In the genomic region with DNA sequence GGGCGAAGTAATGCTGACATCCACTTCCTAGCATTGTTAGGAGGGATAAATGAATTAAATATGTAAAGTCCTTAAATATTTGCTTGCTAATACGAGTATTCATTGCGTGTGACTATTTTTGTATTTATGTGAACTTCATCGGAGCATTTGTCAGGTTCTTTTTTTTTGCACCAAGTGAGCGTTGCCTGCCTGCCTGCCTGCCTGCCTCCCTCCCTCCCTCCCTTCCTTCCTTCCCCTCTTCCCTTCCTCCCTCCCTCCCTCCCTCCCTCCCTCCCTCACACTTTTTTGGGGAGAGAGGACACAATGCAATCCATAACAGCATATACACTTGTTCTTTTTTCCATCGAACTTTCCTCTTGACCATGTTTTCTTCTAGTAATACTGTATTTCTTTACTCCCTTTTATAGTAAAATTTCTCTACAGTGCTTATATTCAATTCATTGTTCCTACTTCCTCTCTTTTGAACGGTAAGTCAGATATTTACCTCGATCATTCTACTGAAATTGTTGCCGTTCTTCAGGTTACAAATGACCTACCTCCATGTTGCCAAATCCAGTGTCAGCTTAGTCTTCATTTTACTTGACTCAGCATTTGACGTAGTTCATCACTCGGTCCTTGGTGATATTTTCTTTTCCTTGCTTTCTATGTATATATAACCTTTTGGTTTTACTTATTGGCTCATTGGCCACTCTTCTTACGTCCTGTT, we compare ENCODE assay signal across 8 cellular contexts. TPM values are rescaled to one million over a fixed set of nuclear protein-coding genes. Genes with fewer than 3 reads are reported as not detected.
A peak's percentile ranks its signal among the peaks of the same experiment; 100 is the strongest.
DNase-seq lines count a peak whose midpoint lies in the region; ATAC-seq, FAIRE-seq and TF ChIP-seq lines count a peak whose summit lies in the region.

No MANE protein-coding gene starts in this region.

- H3K36me3 Mint-ChIP-seq in activated naive CD4-positive, alpha-beta T cell treated with anti-CD3 and anti-CD28 coated beads for 36 hours (ENCODE audit: low read depth) = peaks cover 2% of the 10 kb centered on the region

- H3K9ac ChIP-seq in K562 (ENCODE audit: insufficient read depth in 1 of 2, low read depth in 2 of 2, low read length in 2 of 2) = peak overlapping the region; percentile 88 to 95

- 0% methylated on average over 11 of the region's 12 CpGs for WGBS in K562 (ENCODE audit: insufficient coverage, low coverage, missing lambda C conversion rate)

- no peaks in the 10 kb centered on the region for H3K27me3 Mint-ChIP-seq in activated naive CD4-positive, alpha-beta T cell treated with anti-CD3 and anti-CD28 coated beads for 36 hours (ENCODE audit: low read depth)

- H3K4me3 ChIP-seq in K562 (peak overlapping the region; percentile 51), iPS-18c (ENCODE audit: insufficient read depth, low read depth, low read length) (peak overlapping the region; percentile 62), skin epidermis (peak overlapping the region; percentile 48 to 76 (median 62))

- in situ Hi-C loops in K562 (cut with MboI) = no loop called here
- in situ Hi-C loops in GM13977 (cut with MboI; ENCODE audit: low pct_unique_long_range_greater_than_20kb, low sequenced_read_pairs, unreplicated experiment) = no loop called here

- no peaks in the 10 kb centered on the region for H3K9me1 ChIP-seq in K562 (ENCODE audit: control insufficient read depth, insufficient read depth, low read length)

- no peaks in the 10 kb centered on the region for H3K9me3 Mint-ChIP-seq in activated naive CD4-positive, alpha-beta T cell treated with anti-CD3 and anti-CD28 coated beads for 36 hours

- TF ChIP-seq CTCF in K562 (IDR thresholded peaks at IDR 0.05 in 2 of 3, conservative IDR thresholded peaks at IDR 0.05 in 1 of 3; ENCODE audit: insufficient read depth in 2 of 3, low read depth in 1 of 3, low read length in 3 of 3) (no peak), GM13977 (IDR thresholded peaks at IDR 0.05; ENCODE audit: extremely low read depth, insufficient read depth, missing control alignments) (no peak)

- peak overlapping the region; percentile 98 for H3K27ac Mint-ChIP-seq in activated naive CD4-positive, alpha-beta T cell treated with anti-CD3 and anti-CD28 coated beads for 36 hours

- peaks cover 14% of the 10 kb centered on the region; the same call in 2 of the 3 replicates for H3K79me2 ChIP-seq in K562 (ENCODE audit: control insufficient read depth, insufficient read depth, low read length)

- H3K27ac ChIP-seq in K562 (ENCODE audit: extremely low read depth, low read depth, low read length) (peak overlapping the region; percentile 96), skin epidermis (peak overlapping the region in 20 of 21 experiments; percentile 87 to 99 (median 96))

- DNase-seq in activated naive CD4-positive, alpha-beta T cell treated with anti-CD3 and anti-CD28 coated beads for 36 hours = no peak
- no peak for DNase-seq in activated naive CD4-positive, alpha-beta T cell (lab: John Stamatoyannopoulos, UW)
- DNase-seq in NCI-H2081 treated with DMSO at 0.1 percent for 48 hours (lab: John Stamatoyannopoulos, UW) = peak; percentile 17
- peak; percentile 15 to 78 (median 22) for DNase-seq in K562 (ENCODE audit: extremely low read depth in 1 of 4, low spot score in 3 of 4)
- no peak for DNase-seq in GM13977 (ENCODE audit: low spot score)

- peak overlapping the region; percentile 95 for H2AFZ ChIP-seq in K562 (ENCODE audit: low read depth, low read length)

- H3K4me3 Mint-ChIP-seq in activated naive CD4-positive, alpha-beta T cell treated with anti-CD3 and anti-CD28 coated beads for 36 hours = peak overlapping the region; percentile 94

- H3K4me2 ChIP-seq in K562 (ENCODE audit: insufficient read depth, low read length) = peak overlapping the region; percentile 93

- peaks cover 14% of the 10 kb centered on the region for H3K4me1 Mint-ChIP-seq in activated naive CD4-positive, alpha-beta T cell treated with anti-CD3 and anti-CD28 coated beads for 36 hours (ENCODE audit: low read depth)

- no peaks in the 10 kb centered on the region for H3K9me3 ChIP-seq in K562 (replicated peaks; ENCODE audit: control insufficient read depth, insufficient read depth, low read depth, low read length)
- H3K9me3 ChIP-seq in iPS-18c (ENCODE audit: control insufficient read depth, insufficient read depth, low read length) = no peaks in the 10 kb centered on the region

- intact Hi-C loops in activated naive CD4-positive, alpha-beta T cell treated with anti-CD3 and anti-CD28 coated beads for 36 hours (cut with micrococcal nuclease) = loop anchor here (1.0 to 10.0 kb wide), 10 partner anchors 34 to 688 kb away; a partner anchor contains a TSS
- intact Hi-C loops in K562 (cut with micrococcal nuclease) = loop anchor here (2.0 to 5.0 kb wide), 3 partner anchors 55 to 190 kb away; no protein-coding TSS in a partner anchor

- no peaks in the 10 kb centered on the region for H3K27me3 ChIP-seq in K562 (ENCODE audit: control insufficient read depth in 2 of 2, insufficient read depth in 2 of 2, low read length in 2 of 2)

- FAIRE-seq in K562 (lab: Jason Lieb, UNC) = peak; percentile 70

- TF ChIP-seq EP300 in K562 (IDR thresholded peaks at IDR 0.05; ENCODE audit: low read length) = no peak

- BruUV-seq in K562 (replicated peaks; lab: Mats Ljungman, UMichigan) = TSS peak; percentile 72

- H4K20me1 ChIP-seq in K562 (replicated peaks; ENCODE audit: control insufficient read depth, insufficient read depth, low read length) = no peaks in the 10 kb centered on the region

- TF ChIP-seq RAD21 in K562 (CRISPR knock-in tag; conservative IDR thresholded peaks at IDR 0.05 in 1 of 2, IDR thresholded peaks at IDR 0.05 in 1 of 2) = no peak

- H3K36me3 ChIP-seq in K562 (ENCODE audit: control insufficient read depth, insufficient read depth, low read length) = no peaks in the 10 kb centered on the region

- CTCF ChIA-PET in activated naive CD4-positive, alpha-beta T cell treated with anti-CD3 and anti-CD28 coated beads for 36 hours (lab: Charles Lee) = no interaction called here
- CTCF ChIA-PET in K562 (lab: Yijun Ruan, JAX; ENCODE audit: low intra/inter-chr PET ratio) = no interaction called here

- ATAC-seq in K562 (peak; percentile 54), GM21526 (IDR thresholded peaks at IDR 0.05; ENCODE audit: low FRiP score, unreplicated experiment) (no peak)

- 0 out of 2 replicates have a peak, but pooled peaks have one; percentile 48 for TF ChIP-seq POLR2A in K562 (conservative IDR thresholded peaks at IDR 0.05)

- POLR2A ChIA-PET in K562 (lab: Yijun Ruan, JAX) = no interaction called here

- H3K4me1 ChIP-seq in K562 (replicated peaks in 1 of 2; ENCODE audit: control insufficient read depth in 2 of 2, insufficient read depth in 2 of 2, low read length in 2 of 2) = no peaks in the 10 kb centered on the region; a peak in 1 of 5 replicates

TF ChIP-seq in K562, 482 proteins besides CTCF, POLR2A, EP300 and RAD21 (continues in another document):
- TF ChIP-seq RFX1 (IDR thresholded peaks at IDR 0.05) (no peak), MAFK (IDR thresholded peaks at IDR 0.05; ENCODE audit: low read length) (peak; percentile 60), NFRKB (IDR thresholded peaks at IDR 0.05; ENCODE audit: low read depth) (peak; percentile 60)
- TF ChIP-seq, protein P1, sequence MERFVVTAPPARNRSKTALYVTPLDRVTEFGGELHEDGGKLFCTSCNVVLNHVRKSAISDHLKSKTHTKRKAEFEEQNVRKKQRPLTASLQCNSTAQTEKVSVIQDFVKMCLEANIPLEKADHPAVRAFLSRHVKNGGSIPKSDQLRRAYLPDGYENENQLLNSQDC (CRISPR knock-in tag; IDR thresholded peaks at IDR 0.05) = 0 out of 2 replicates have a peak, but pooled peaks have one; percentile 17

RNA-seq across cellular contexts. Expression of a gene that starts 0.9 kb away (rescaled TPM):
- 1 to 10 TPM; 6.8 to 8.9 TPM for total RNA-seq in activated naive CD4-positive, alpha-beta T cell treated with anti-CD3 and anti-CD28 coated beads for 36 hours
- 6.7 and 24.4 TPM in 2 replicates for total RNA-seq in K562 (2011; cell fraction: chromatin; rRNA removed; ENCODE audit: low replicate concordance)
- 3.3 and 4.7 TPM in 2 replicates for total RNA-seq in K562 (2011; cell fraction: nucleolus; rRNA removed)
- 7.2 and 10.6 TPM in 2 replicates for total RNA-seq in K562 (2011; cell fraction: nucleoplasm; rRNA removed)
- total RNA-seq in K562 (2014; rRNA removed) = 2.5 and 2.7 TPM in 2 replicates
- 3.9 and 4.7 TPM in 2 replicates for total RNA-seq in K562 (2014; rRNA removed; fragmentation: Illumina TruSeq; extraction: Trizol)
- total RNA-seq in K562 (2015; rRNA removed; fragmentation: Illumina TruSeq; extraction: Trizol) = 5.8 and 6.6 TPM in 2 replicates
- 3.0 and 3.3 TPM in 2 replicates for total RNA-seq in K562 (2021)
- 2.2 and 3.0 TPM in 2 replicates for polyA plus RNA-seq in K562 (2011; rRNA removed)
- polyA plus RNA-seq in K562 (2011; cell fraction: cytosol; rRNA removed) = 0.10 and 0.47 TPM in 2 replicates
- 2.1 and 3.1 TPM in 2 replicates for polyA plus RNA-seq in K562 (2011; cell fraction: nucleus; rRNA removed)
- 1.3 and 2.2 TPM in 2 replicates for polyA plus RNA-seq in K562 (2012)
- polyA plus RNA-seq in K562 (2014; fragmentation: Illumina TruSeq; extraction: Trizol) = 1.4 and 1.9 TPM in 2 replicates
- 1 to 10 TPM; 1.5 to 2.7 TPM for polyA plus RNA-seq in K562 (2014; fragmentation: Nextera tagmentation; extraction: Ambion mirVana)
- 1.7 and 1.9 TPM in 2 replicates for polyA plus RNA-seq in K562 (2014; rRNA removed)
- 7.1 and 10.9 TPM in 2 replicates for polyA minus RNA-seq in K562 (2011; rRNA and poly(A)+ RNA removed)
- polyA minus RNA-seq in K562 (2011; cell fraction: cytosol; rRNA and poly(A)+ RNA removed) = 0.95 and 2.6 TPM in 2 replicates
- polyA minus RNA-seq in K562 (2011; cell fraction: nucleus; rRNA and poly(A)+ RNA removed) = 6.7 and 12.7 TPM in 2 replicates

Comparison
In these comparisons a context has a peak if more than half of its experiments do, and no peak if none do; other contexts are left out.
1. DNase-seq: peak in NCI-H2081 treated with DMSO at 0.1 percent for 48 hours (single experiment) and K562 (4 of 4); none in activated naive CD4-positive, alpha-beta T cell treated with anti-CD3 and anti-CD28 coated beads for 36 hours (single experiment), activated naive CD4-positive, alpha-beta T cell (0 of 4) and GM13977 (single experiment).
2. Peak in every context shown above with its lines, with median percentiles within 50 percentile points of each other: H3K4me3 ChIP-seq.